8 cellular contexts compared by ENCODE assay signal in the genomic region with DNA sequence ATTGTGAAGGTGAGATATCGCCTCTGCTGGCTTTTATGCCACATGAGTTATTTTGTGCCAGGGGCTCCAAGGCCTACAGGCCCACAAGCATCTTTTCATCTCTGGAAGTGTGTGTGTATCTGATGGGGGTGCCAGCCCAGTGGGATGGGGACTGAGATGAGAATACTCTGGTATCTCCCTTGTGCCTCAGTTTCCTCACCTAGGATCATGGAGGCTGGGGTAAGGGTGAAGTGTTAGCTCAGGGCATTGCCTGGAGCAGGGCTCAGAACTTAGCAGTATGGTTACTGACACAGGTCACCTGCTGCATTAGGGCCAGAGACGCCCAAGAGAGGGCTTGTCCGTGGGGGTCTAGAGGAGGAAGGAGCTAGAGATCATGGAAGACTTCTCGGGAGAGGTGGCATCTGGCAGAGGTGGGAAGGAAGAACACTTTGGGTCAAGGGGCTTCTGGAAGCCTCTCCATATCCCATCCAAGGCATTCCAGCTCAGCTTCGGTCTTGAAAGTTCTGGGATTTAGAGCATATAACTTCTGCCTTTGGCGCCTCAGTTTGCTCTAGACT. TPM values are rescaled to one million over a fixed set of nuclear protein-coding genes. Genes with fewer than 3 reads are reported as not detected.
DNase-seq lines count a peak whose midpoint lies in the region; ATAC-seq, FAIRE-seq and TF ChIP-seq lines count a peak whose summit lies in the region.

No MANE protein-coding gene starts in this region.

- H3K4me1 ChIP-seq in HepG2 (ENCODE audit: insufficient read depth, low read length) (peaks cover 86% of the 10 kb centered on the region), right lobe of liver (peaks cover 0 to 12% (median 0%) of the 10 kb centered on the region in 4 donors), vagina (peaks cover 7% of the 10 kb centered on the region)

- TF ChIP-seq POLR2A in HepG2 (IDR thresholded peaks at IDR 0.05; ENCODE audit: insufficient read depth in 1 of 2, low read depth in 2 of 2, low read length in 2 of 2) (no peak), right lobe of liver (IDR thresholded peaks at IDR 0.05) (no peak), vagina (IDR thresholded peaks at IDR 0.05) (no peak)

- DNase-seq in HepG2 (ENCODE audit: low spot score), result no peak
- DNase-seq in right lobe of liver, result no peak
- no peak for DNase-seq in naive thymus-derived CD8-positive, alpha-beta T cell
- no peak for DNase-seq in vagina (ENCODE audit: extremely low spot score in 2 of 2)
- no peak for DNase-seq in KG1 (lab: John Stamatoyannopoulos, UW)
- DNase-seq in central memory CD4-positive, alpha-beta T cell, result no peak

- H3K27ac ChIP-seq in HepG2 (ENCODE audit: extremely low read length, insufficient read depth, low read length) (no peak overlapping the region), right lobe of liver (no peak overlapping the region), vagina (no peak overlapping the region)

- H2AFZ ChIP-seq in HepG2 (ENCODE audit: low read length), result no peak overlapping the region

- no peak for FAIRE-seq in HepG2 (lab: Jason Lieb, UNC)

- H3K9ac ChIP-seq in HepG2 (ENCODE audit: insufficient read depth, low read depth, low read length), result no peak overlapping the region

- H3K9me3 Mint-ChIP-seq in brain, result peaks cover 0 to 7% (median 0%) of the 10 kb centered on the region in 5 experiments
- no peaks in the 10 kb centered on the region for H3K9me3 Mint-ChIP-seq in naive thymus-derived CD8-positive, alpha-beta T cell

- peak overlapping the region; percentile 80 to 88 (median 81) for H3K4me3 Mint-ChIP-seq in brain
- peak overlapping the region; percentile 61 to 85 (median 76) for H3K4me3 Mint-ChIP-seq in naive thymus-derived CD8-positive, alpha-beta T cell

- no peak for ATAC-seq in HepG2
- no peak for ATAC-seq in right lobe of liver
- ATAC-seq in naive thymus-derived CD8-positive, alpha-beta T cell, result no peak
- ATAC-seq in HG03175 (IDR thresholded peaks at IDR 0.05; ENCODE audit: unreplicated experiment), result no peak

- peaks cover 3 to 24% of the 10 kb centered on the region in 2 experiments; a peak in 4 of 5 replicates for H3K27me3 ChIP-seq in HepG2 (ENCODE audit: control insufficient read depth in 1 of 2, insufficient read depth in 2 of 2, low read length in 2 of 2)
- peaks cover 0 to 13% of the 10 kb centered on the region in 2 donors for H3K27me3 ChIP-seq in right lobe of liver
- no peaks in the 10 kb centered on the region for H3K27me3 ChIP-seq in vagina

- no TSS peak for BruUV-seq in HepG2 (replicated peaks; lab: Mats Ljungman, UMichigan)

- no peaks in the 10 kb centered on the region for H4K20me1 ChIP-seq in HepG2 (ENCODE audit: insufficient read depth, low read length)

- H3K27me3 Mint-ChIP-seq in brain, result peaks cover 5% of the 10 kb centered on the region
- H3K27me3 Mint-ChIP-seq in naive thymus-derived CD8-positive, alpha-beta T cell, result peaks cover 8 to 58% (median 32%) of the 10 kb centered on the region in 5 donors

- TF ChIP-seq CTCF in HepG2 (CRISPR knock-in tag; IDR thresholded peaks at IDR 0.05) (no peak), right lobe of liver (IDR thresholded peaks at IDR 0.05) (no peak), brain (conservative IDR thresholded peaks at IDR 0.05) (no peak), vagina (IDR thresholded peaks at IDR 0.05) (no peak)

- peak overlapping the region; percentile 80 for H3K4me2 ChIP-seq in HepG2 (ENCODE audit: low read depth, low read length)

- POLR2A ChIA-PET in HepG2 (lab: Yijun Ruan, JAX), result interaction anchor here (1.1 to 1.7 kb wide), 3 partner anchors 15 to 115 kb away, joined by 3 to 5 read pairs (median 3); no protein-coding TSS in a partner anchor
- POLR2A ChIA-PET in naive thymus-derived CD8-positive, alpha-beta T cell (lab: Charles Lee), result no interaction called here

- TF ChIP-seq EP300 in HepG2 (IDR thresholded peaks at IDR 0.05; ENCODE audit: low read depth in 2 of 2, low read length in 2 of 2) (no peak), HepG2 (CRISPR knock-in tag; IDR thresholded peaks at IDR 0.05; ENCODE audit: borderline replicate concordance) (no peak)

- in situ Hi-C loops in HepG2 (cut with HindIII; ENCODE audit: extremely low pct_ligation_motif_present, low pct_unique_long_range_greater_than_20kb), result no loop called here

- 43% methylated on average over 4 of the region's 6 CpGs for WGBS in HepG2 (ENCODE audit: low lambda C conversion rate)
- WGBS in right lobe of liver (ENCODE audit: insufficient coverage, low coverage, low lambda C conversion rate, missing lambda C conversion rate), result 82% methylated on average over 4 of the region's 6 CpGs

- no peak for TF ChIP-seq RAD21 in HepG2 (CRISPR knock-in tag; IDR thresholded peaks at IDR 0.05)

- 0 out of 5 replicates have a peak, but pooled peaks cover 0 to 4% of the 10 kb centered on the region in 2 experiments for H3K36me3 ChIP-seq in HepG2 (replicated peaks in 1 of 2; ENCODE audit: control insufficient read depth in 1 of 2, insufficient read depth in 2 of 2, low read length in 2 of 2)
- H3K36me3 ChIP-seq in right lobe of liver, result no peaks in the 10 kb centered on the region
- H3K36me3 ChIP-seq in vagina, result no peaks in the 10 kb centered on the region

- H3K36me3 Mint-ChIP-seq in brain, result no peaks in the 10 kb centered on the region
- no peaks in the 10 kb centered on the region for H3K36me3 Mint-ChIP-seq in naive thymus-derived CD8-positive, alpha-beta T cell

- H3K4me1 Mint-ChIP-seq in brain, result peaks cover 35% of the 10 kb centered on the region
- H3K4me1 Mint-ChIP-seq in naive thymus-derived CD8-positive, alpha-beta T cell, result peaks cover 4 to 12% (median 9%) of the 10 kb centered on the region in 4 donors

- H3K27ac Mint-ChIP-seq in brain, result peak overlapping the region; percentile 50 to 90 (median 74)
- peak overlapping the region in 1 of 10 donors; percentile 83 for H3K27ac Mint-ChIP-seq in naive thymus-derived CD8-positive, alpha-beta T cell

- H3K9me3 ChIP-seq in HepG2 (ENCODE audit: low read length) (no peaks in the 10 kb centered on the region), right lobe of liver (no peaks in the 10 kb centered on the region), vagina (no peaks in the 10 kb centered on the region)

- CTCF ChIA-PET in HepG2 (lab: Yijun Ruan, JAX; ENCODE audit: low intra/inter-chr PET ratio, low total read pairs), result no interaction called here

- intact Hi-C loops in HepG2 (cut with micrococcal nuclease; ENCODE audit: unreplicated experiment), result no loop called here
- intact Hi-C loops in right lobe of liver (cut with DNase I), result no loop called here
- intact Hi-C loops in vagina (cut with DNase I), result no loop called here

- H3K4me3 ChIP-seq in HepG2 (replicated peaks in 1 of 3; ENCODE audit: insufficient read depth in 1 of 3, low read depth in 2 of 3, low read length in 3 of 3) (peak overlapping the region; percentile 52 to 79 (median 54); a peak in 5 of 6 replicates), right lobe of liver (peak overlapping the region in 1 of 3 donors; percentile 46), vagina (peak overlapping the region; percentile 49 to 78)

- peaks cover 27% of the 10 kb centered on the region for H3K79me2 ChIP-seq in HepG2 (ENCODE audit: insufficient read depth, low read length)

RNA-seq across cellular contexts. Expression of a gene that starts 0.8 kb away (rescaled TPM):
- total RNA-seq in HepG2 (2016; rRNA removed; fragmentation: Illumina TruSeq; extraction: Trizol) (10.5 and 16.6 TPM in 2 replicates), right lobe of liver (1 to 10 TPM in 5 of 6 experiments, under 1 TPM in 1; 0.43 to 3.6 (median 1.3) TPM), vagina (24.8 TPM)
- total RNA-seq in HepG2 (2016; cell fraction: cytosol; rRNA removed; fragmentation: Illumina TruSeq; extraction: Trizol; ENCODE audit: low read depth), result 2.8 and 5.4 TPM in 2 replicates
- 7.9 and 14.6 TPM in 2 replicates for total RNA-seq in HepG2 (2016; cell fraction: insoluble cytoplasmic fraction; rRNA removed; fragmentation: Illumina TruSeq; extraction: Trizol)
- total RNA-seq in HepG2 (2016; cell fraction: membrane; rRNA removed; fragmentation: Illumina TruSeq; extraction: Trizol), result 9.4 and 9.8 TPM in 2 replicates
- total RNA-seq in HepG2 (2016; cell fraction: nucleus; rRNA removed; fragmentation: Illumina TruSeq; extraction: Trizol), result 21.0 and 29.3 TPM in 2 replicates
- polyA plus RNA-seq in HepG2 (2011; rRNA removed) (11.4 and 12.0 TPM in 2 replicates), brain (ENCODE audit: insufficient read depth, low read depth, low replicate concordance) (70.2 TPM)
- 3.1 and 5.3 TPM in 2 replicates for polyA plus RNA-seq in HepG2 (2011; cell fraction: cytosol; rRNA removed)
- 98.4 and 126 TPM in 2 replicates for polyA plus RNA-seq in HepG2 (2011; cell fraction: nucleus; rRNA removed)
- 29.1 and 39.4 TPM in 2 replicates for polyA plus RNA-seq in HepG2 (2012)
- 3.2 and 4.2 TPM in 2 replicates for polyA plus RNA-seq in HepG2 (2016; cell fraction: cytosol; fragmentation: Illumina TruSeq; extraction: Trizol; ENCODE audit: low read depth)
- 18.9 and 27.7 TPM in 2 replicates for polyA plus RNA-seq in HepG2 (2016; cell fraction: insoluble cytoplasmic fraction; fragmentation: Illumina TruSeq; extraction: Trizol; ENCODE audit: low read depth)
- polyA plus RNA-seq in HepG2 (2016; cell fraction: membrane; fragmentation: Illumina TruSeq; extraction: Trizol; ENCODE audit: low read depth), result 4.9 and 6.5 TPM in 2 replicates
- 87.2 and 94.8 TPM in 2 replicates for polyA plus RNA-seq in HepG2 (2016; cell fraction: nucleus; fragmentation: Illumina TruSeq; extraction: Trizol; ENCODE audit: insufficient read depth, low read depth)
- polyA minus RNA-seq in HepG2 (2011; rRNA and poly(A)+ RNA removed; ENCODE audit: low replicate concordance), result 8.4 and 22.7 TPM in 2 replicates
- polyA minus RNA-seq in HepG2 (2011; cell fraction: cytosol; rRNA and poly(A)+ RNA removed), result 15.8 and 17.9 TPM in 2 replicates
- 32.8 and 40.0 TPM in 2 replicates for polyA minus RNA-seq in HepG2 (2011; cell fraction: nucleus; rRNA and poly(A)+ RNA removed)
- total RNA-seq in naive thymus-derived CD8-positive, alpha-beta T cell, result under 1 TPM in 1 of 2 experiments, not detected in 1; 0.27 TPM
- not detected for polyA plus RNA-seq in naive thymus-derived CD8-positive, alpha-beta T cell

RNA-seq across cellular contexts. Expression of a gene that starts 49.1 kb away (rescaled TPM):
- total RNA-seq in HepG2 (2016; rRNA removed; fragmentation: Illumina TruSeq; extraction: Trizol) (77.1 and 92.1 TPM in 2 replicates), right lobe of liver (100 to 1,000 TPM in 1 of 6 experiments, 10 to 100 TPM in 5; 35.6 to 103 (median 65.1) TPM), vagina (78.6 TPM)
- 104 and 127 TPM in 2 replicates for total RNA-seq in HepG2 (2016; cell fraction: cytosol; rRNA removed; fragmentation: Illumina TruSeq; extraction: Trizol; ENCODE audit: low read depth)
- 66.8 and 94.8 TPM in 2 replicates for total RNA-seq in HepG2 (2016; cell fraction: insoluble cytoplasmic fraction; rRNA removed; fragmentation: Illumina TruSeq; extraction: Trizol)
- 149 and 180 TPM in 2 replicates for total RNA-seq in HepG2 (2016; cell fraction: membrane; rRNA removed; fragmentation: Illumina TruSeq; extraction: Trizol)
- total RNA-seq in HepG2 (2016; cell fraction: nucleus; rRNA removed; fragmentation: Illumina TruSeq; extraction: Trizol), result 48.9 and 58.7 TPM in 2 replicates
- polyA plus RNA-seq in HepG2 (2011; rRNA removed) (81.2 and 109 TPM in 2 replicates), brain (ENCODE audit: insufficient read depth, low read depth, low replicate concordance) (47.3 TPM)
- 83.2 and 110 TPM in 2 replicates for polyA plus RNA-seq in HepG2 (2011; cell fraction: cytosol; rRNA removed)
- polyA plus RNA-seq in HepG2 (2011; cell fraction: nucleus; rRNA removed), result 62.3 and 83.6 TPM in 2 replicates
- polyA plus RNA-seq in HepG2 (2012), result 77.3 and 145 TPM in 2 replicates
- 196 and 226 TPM in 2 replicates for polyA plus RNA-seq in HepG2 (2016; cell fraction: cytosol; fragmentation: Illumina TruSeq; extraction: Trizol; ENCODE audit: low read depth)
- 104 and 130 TPM in 2 replicates for polyA plus RNA-seq in HepG2 (2016; cell fraction: insoluble cytoplasmic fraction; fragmentation: Illumina TruSeq; extraction: Trizol; ENCODE audit: low read depth)
- 235 and 242 TPM in 2 replicates for polyA plus RNA-seq in HepG2 (2016; cell fraction: membrane; fragmentation: Illumina TruSeq; extraction: Trizol; ENCODE audit: low read depth)
- polyA plus RNA-seq in HepG2 (2016; cell fraction: nucleus; fragmentation: Illumina TruSeq; extraction: Trizol; ENCODE audit: insufficient read depth, low read depth), result 122 and 127 TPM in 2 replicates
- polyA minus RNA-seq in HepG2 (2011; rRNA and poly(A)+ RNA removed; ENCODE audit: low replicate concordance), result 22.5 and 101 TPM in 2 replicates
- polyA minus RNA-seq in HepG2 (2011; cell fraction: cytosol; rRNA and poly(A)+ RNA removed), result 26.1 and 26.7 TPM in 2 replicates
- polyA minus RNA-seq in HepG2 (2011; cell fraction: nucleus; rRNA and poly(A)+ RNA removed), result 17.8 and 21.8 TPM in 2 replicates
- total RNA-seq in naive thymus-derived CD8-positive, alpha-beta T cell, result 10 to 100 TPM; 33.8 to 35.6 TPM
- 10 to 100 TPM; 78.5 to 97.6 (median 96.0) TPM for polyA plus RNA-seq in naive thymus-derived CD8-positive, alpha-beta T cell
